ENCODE assay signal across 15 cellular contexts in genomic region chr14:105014631-105015030, GRCh38. TPM values are rescaled to one million over a fixed set of nuclear protein-coding genes. Genes with fewer than 3 reads are reported as not detected.
DNase-seq lines count a peak whose midpoint lies in the region; ATAC-seq and TF ChIP-seq lines count a peak whose summit lies in the region.
"Had no signal": no experiment of that assay in that cellular context is flagged by ENCODE, and none has a peak within 500 bp of the region (broad histone marks: within the 10 kb centered on the region; RNA-seq: fewer than 3 reads in every experiment).

No MANE protein-coding gene starts in this region.

- no peak; the same call in 1 of the 2 replicates for ATAC-seq in WTC11
- no peak for ATAC-seq in naive thymus-derived CD8-positive, alpha-beta T cell
- ATAC-seq in GM18505 (IDR thresholded peaks at IDR 0.05; ENCODE audit: unreplicated experiment): no peak

- POLR2A ChIA-PET in CD4-positive, alpha-beta memory T cell (lab: Charles Lee; ENCODE audit: partially characterized antibody): interaction anchor here (0.6 to 2.2 kb wide), 2 partner anchors 7 to 11 kb away, joined by 3 to 12 read pairs; no protein-coding TSS in a partner anchor
- POLR2A ChIA-PET in WTC11 (lab: Charles Lee): no interaction called here
- POLR2A ChIA-PET in naive thymus-derived CD8-positive, alpha-beta T cell (lab: Charles Lee): interaction anchor here (0.5 kb wide), 1 partner anchor 32 kb away, joined by 3 read pairs; no protein-coding TSS in a partner anchor

- CTCF ChIA-PET in CD4-positive, alpha-beta memory T cell (lab: Charles Lee; ENCODE audit: partially characterized antibody): interaction anchor here (1.5 to 2.2 kb wide), 2 partner anchors 31 to 41 kb away, joined by 3 to 16 read pairs; no protein-coding TSS in a partner anchor
- CTCF ChIA-PET in WTC11 (lab: Charles Lee): interaction anchor here (1.7 kb wide), 1 partner anchor 31 kb away, joined by 7 read pairs; no protein-coding TSS in a partner anchor

- intact Hi-C loops in CD4-positive, alpha-beta memory T cell (cut with micrococcal nuclease): loop anchor here (5.0 kb wide), 1 partner anchor 37 kb away; the partner anchor contains the start of gene AHNAK2

- no peaks in the 10 kb centered on the region for H3K27me3 Mint-ChIP-seq in CD4-positive, alpha-beta memory T cell
- H3K27me3 Mint-ChIP-seq in WTC11 (ENCODE audit: low read depth): no peaks in the 10 kb centered on the region
- H3K27me3 Mint-ChIP-seq in naive thymus-derived CD8-positive, alpha-beta T cell: no peaks in the 10 kb centered on the region
- H3K27me3 Mint-ChIP-seq: activated naive CD8-positive, alpha-beta T cell treated with anti-CD3 and anti-CD28 coated beads for 36 hours had no signal

- DNase-seq in CD4-positive, alpha-beta memory T cell: no peak
- DNase-seq in GM12865 (ENCODE audit: low read depth) (no peak), WTC11 (ENCODE audit: low spot score) (no peak), NCI-H510A (lab: John Stamatoyannopoulos, UW) (no peak), T-helper 9 cell (no peak)
- DNase-seq in naive thymus-derived CD8-positive, alpha-beta T cell: no peak
- DNase-seq: activated CD4-positive, alpha-beta T cell treated with anti-CD3 and anti-CD28 coated beads, Interleukin-2, amount 50 U/mL, for 1 hour; activated naive CD8-positive, alpha-beta T cell treated with anti-CD3 and anti-CD28 coated beads for 36 hours; DMS 273 treated with DMSO at 0.1 percent for 48 hours; foreskin fibroblast; kidney glomerular epithelial cell; NCI-H748 treated with DMSO at 0.1 percent for 48 hours had no signal

- peak overlapping the region in 5 of 8 donors; percentile 37 to 70 (median 63) for H3K4me3 Mint-ChIP-seq in CD4-positive, alpha-beta memory T cell
- no peak overlapping the region for H3K4me3 Mint-ChIP-seq in WTC11
- H3K4me3 Mint-ChIP-seq in naive thymus-derived CD8-positive, alpha-beta T cell: peak overlapping the region in 1 of 10 donors; percentile 4
- H3K4me3 Mint-ChIP-seq: activated naive CD8-positive, alpha-beta T cell treated with anti-CD3 and anti-CD28 coated beads for 36 hours had no signal

- peaks cover 72% of the 10 kb centered on the region for H3K4me1 ChIP-seq in CD4-positive, alpha-beta memory T cell (ENCODE audit: insufficient read depth, low read length)

- H3K9me3 Mint-ChIP-seq in CD4-positive, alpha-beta memory T cell: no peaks in the 10 kb centered on the region
- no peaks in the 10 kb centered on the region for H3K9me3 Mint-ChIP-seq in WTC11
- no peaks in the 10 kb centered on the region for H3K9me3 Mint-ChIP-seq in naive thymus-derived CD8-positive, alpha-beta T cell
- H3K9me3 Mint-ChIP-seq: activated naive CD8-positive, alpha-beta T cell treated with anti-CD3 and anti-CD28 coated beads for 36 hours had no signal

- TF ChIP-seq CTCF in GM12865 (IDR thresholded peaks at IDR 0.05; ENCODE audit: insufficient read depth, low read depth, low read length, missing control alignments): no peak
- no peak for TF ChIP-seq CTCF in WTC11 (IDR thresholded peaks at IDR 0.05)

- H3K9me3 ChIP-seq in CD4-positive, alpha-beta memory T cell (ENCODE audit: control insufficient read depth in 1 of 2, low read length in 2 of 2): no peaks in the 10 kb centered on the region
- H3K9me3 ChIP-seq: tibial artery had no signal

- H3K4me3 ChIP-seq in CD4-positive, alpha-beta memory T cell (ENCODE audit: low read length in 2 of 2): peak overlapping the region in 1 of 2 donors; percentile 10
- peak overlapping the region; percentile 0; the same call in 1 of the 2 replicates for H3K4me3 ChIP-seq in GM12865 (ENCODE audit: low read depth, low read length)
- H3K4me3 ChIP-seq: tibial artery had no signal

- H3K36me3 ChIP-seq in CD4-positive, alpha-beta memory T cell (ENCODE audit: insufficient read depth, low read length): peaks cover 23% of the 10 kb centered on the region

- peak overlapping the region; percentile 63 for H3K27ac ChIP-seq in CD4-positive, alpha-beta memory T cell (ENCODE audit: low read depth, low read length)
- H3K27ac ChIP-seq: tibial artery had no signal

- H3K27me3 ChIP-seq in CD4-positive, alpha-beta memory T cell (ENCODE audit: insufficient read depth, low read length): no peaks in the 10 kb centered on the region
- H3K27me3 ChIP-seq: tibial artery had no signal

- H3K36me3 Mint-ChIP-seq in CD4-positive, alpha-beta memory T cell: peaks cover 8 to 29% of the 10 kb centered on the region in 2 donors
- H3K36me3 Mint-ChIP-seq in WTC11: peaks cover 31% of the 10 kb centered on the region
- H3K36me3 Mint-ChIP-seq in naive thymus-derived CD8-positive, alpha-beta T cell: peaks cover 0 to 32% (median 3%) of the 10 kb centered on the region in 3 donors

- H3K27ac Mint-ChIP-seq in CD4-positive, alpha-beta memory T cell: peak overlapping the region; percentile 77 to 91 (median 86)
- peak overlapping the region; percentile 71 for H3K27ac Mint-ChIP-seq in WTC11
- peak overlapping the region in 6 of 10 donors; percentile 5 to 75 (median 42) for H3K27ac Mint-ChIP-seq in naive thymus-derived CD8-positive, alpha-beta T cell

- TF ChIP-seq POLR2A in GM18505 (IDR thresholded peaks at IDR 0.05; ENCODE audit: borderline replicate concordance, extremely low read depth, insufficient read depth, insufficient read length): no peak

- H3K4me1 Mint-ChIP-seq in CD4-positive, alpha-beta memory T cell: peaks cover 56 to 77% (median 66%) of the 10 kb centered on the region in 4 donors
- H3K4me1 Mint-ChIP-seq in WTC11: peaks cover 61% of the 10 kb centered on the region
- peaks cover 25 to 64% (median 56%) of the 10 kb centered on the region in 4 donors for H3K4me1 Mint-ChIP-seq in naive thymus-derived CD8-positive, alpha-beta T cell

TF ChIP-seq in WTC11, 78 proteins besides CTCF, POLR2A, EP300 and RAD21 (continues in another document):
- TF ChIP-seq ZNF232 (CRISPR knock-in tag; IDR thresholded peaks at IDR 0.05) (no peak), RORB (CRISPR knock-in tag; IDR thresholded peaks at IDR 0.05) (no peak), ZNF281 (CRISPR knock-in tag; IDR thresholded peaks at IDR 0.05) (no peak), SMAD4 (CRISPR knock-in tag; IDR thresholded peaks at IDR 0.05) (no peak), SP1 (CRISPR knock-in tag; conservative IDR thresholded peaks at IDR 0.05) (no peak), IRF2 (CRISPR knock-in tag; IDR thresholded peaks at IDR 0.05; ENCODE audit: borderline replicate concordance, low read depth) (no peak), ERG (CRISPR knock-in tag; IDR thresholded peaks at IDR 0.05) (no peak)

RNA-seq across cellular contexts. Expression of gene CDCA4, which starts 6.3 kb away (rescaled TPM):
- total RNA-seq in CD4-positive, alpha-beta memory T cell: 10 to 100 TPM; 17.1 to 19.0 TPM
- 10 to 100 TPM; 18.7 to 20.9 TPM for polyA plus RNA-seq in CD4-positive, alpha-beta memory T cell
- total RNA-seq in WTC11 (2021): 55.9 to 63.3 TPM (median 58.3 TPM) in 3 replicates
- 10 to 100 TPM; 11.0 to 12.4 TPM for total RNA-seq in naive thymus-derived CD8-positive, alpha-beta T cell
- 10 to 100 TPM in 2 of 3 donors, 1 to 10 TPM in 1; 8.2 to 12.0 (median 11.3) TPM for polyA plus RNA-seq in naive thymus-derived CD8-positive, alpha-beta T cell

RNA-seq across cellular contexts. Expression of gene CLBA1, which starts 29.0 kb away (rescaled TPM):
- 1 to 10 TPM; 1.3 to 1.6 TPM for total RNA-seq in CD4-positive, alpha-beta memory T cell
- polyA plus RNA-seq in CD4-positive, alpha-beta memory T cell: 1 to 10 TPM; 1.2 to 1.3 TPM
- total RNA-seq in WTC11 (2021): 2.6 to 3.8 TPM (median 2.8 TPM) in 3 replicates
- 1 to 10 TPM; 2.0 to 2.4 TPM for total RNA-seq in naive thymus-derived CD8-positive, alpha-beta T cell
- polyA plus RNA-seq in naive thymus-derived CD8-positive, alpha-beta T cell: 1 to 10 TPM in 2 of 3 donors, under 1 TPM in 1; 0.67 to 2.3 (median 1.2) TPM

RNA-seq across cellular contexts. Expression of gene AHNAK2, which starts 36.5 kb away (rescaled TPM):
- total RNA-seq in CD4-positive, alpha-beta memory T cell: under 1 TPM; 0.06 to 0.15 TPM
- polyA plus RNA-seq in CD4-positive, alpha-beta memory T cell: not detected
- 3.3 to 3.5 TPM (median 3.4 TPM) in 3 replicates for total RNA-seq in WTC11 (2021)
- not detected for total RNA-seq in naive thymus-derived CD8-positive, alpha-beta T cell
- not detected for polyA plus RNA-seq in naive thymus-derived CD8-positive, alpha-beta T cell

RNA-seq across cellular contexts. Expression of gene GPR132, which starts 50.6 kb away (rescaled TPM):
- 10 to 100 TPM; 47.3 to 49.2 TPM for total RNA-seq in CD4-positive, alpha-beta memory T cell
- 10 to 100 TPM in 1 of 2 donors, 1 to 10 TPM in 1; 4.9 to 40.0 TPM for polyA plus RNA-seq in CD4-positive, alpha-beta memory T cell
- 0.09 to 0.13 TPM in 2 of 3 replicates, not detected in the other for total RNA-seq in WTC11 (2021)
- total RNA-seq in naive thymus-derived CD8-positive, alpha-beta T cell: 10 to 100 TPM; 36.3 to 41.4 TPM
- polyA plus RNA-seq in naive thymus-derived CD8-positive, alpha-beta T cell: 10 to 100 TPM in 1 of 3 donors, 1 to 10 TPM in 2; 9.4 to 37.2 (median 9.7) TPM
- total RNA-seq: SK-MEL-5 had no signal
